Comparison of ENCODE assay signal across 23 cellular contexts in genomic region chr2:14967739-14968138, GRCh38.
"Had no signal": no experiment of that assay in that cellular context is flagged by ENCODE, and none has a peak within 500 bp of the region (broad histone marks: within the 10 kb centered on the region; RNA-seq: fewer than 3 reads in every experiment).

No MANE protein-coding gene starts in this region.

- H2AFZ ChIP-seq: hepatocyte had no signal

- H3K9me3 ChIP-seq: esophagus squamous epithelium, stomach, thyroid gland, upper lobe of left lung had no signal

- DNase-seq: activated B cell treated with CpG ODN at 0.5 μM for 24 hours; activated CD4-positive, alpha-beta T cell treated with anti-CD3 and anti-CD28 coated beads, Interleukin-2, amount 50 U/mL, for 1 hour; activated CD8-positive, alpha-beta T cell treated with anti-CD3 and anti-CD28 coated beads for 36 hours; activated naive CD4-positive, alpha-beta T cell; activated T-cell treated with anti-CD3 and anti-CD28 coated beads for 4 hours; activated T-cell treated with anti-CD3 and anti-CD28 coated beads, Interleukin-2, amount 50 U/mL, for 72 hours; dermis blood vessel endothelial cell; effector CD4-positive, alpha-beta T cell; esophagus squamous epithelium; foreskin melanocyte; left colon; naive B cell; nephron progenitor cell; nucleus accumbens; right cardiac atrium; stimulated activated CD4-positive, alpha-beta T cell treated with anti-CD3 and anti-CD28 coated beads, Interleukin-15, amount 100 ng/mL, for 24 hours; stimulated activated CD4-positive, alpha-beta T cell treated with anti-CD3 and anti-CD28 coated beads, Interleukin-2, amount 100 ng/mL, for 24 hours; stimulated activated naive B cell treated with anti-CD40 and anti-IgM and Interleukin-4, amounts not matched to agents 10 μg/mL and 1 μg/mL and 100 μg/mL, for 72 hours; stomach; thyroid gland; upper lobe of left lung had no signal

- H3K4me1 ChIP-seq: esophagus squamous epithelium, stomach, thyroid gland, upper lobe of left lung had no signal

- H3K27me3 ChIP-seq: esophagus squamous epithelium, hepatocyte, stomach, thyroid gland, upper lobe of left lung had no signal

- H3K4me2 ChIP-seq: hepatocyte had no signal

- ATAC-seq: activated CD8-positive, alpha-beta T cell treated with anti-CD3 and anti-CD28 coated beads for 36 hours; activated naive CD4-positive, alpha-beta T cell treated with anti-CD3 and anti-CD28 coated beads, Interleukin-2, amount 50 U/mL, for 72 hours; activated T-cell treated with anti-CD3 and anti-CD28 coated beads, Interleukin-2, amount 50 U/mL, for 72 hours; left colon; stimulated activated naive B cell treated with anti-CD40 and anti-IgM and Interleukin-4, amounts not matched to agents 10 μg/mL and 1 μg/mL and 100 μg/mL, for 72 hours had no signal

- H3K4me3 ChIP-seq: esophagus squamous epithelium, hepatocyte, stomach, thyroid gland, upper lobe of left lung had no signal

- H3K36me3 ChIP-seq: esophagus squamous epithelium, stomach, thyroid gland, upper lobe of left lung had no signal

- H3K27ac ChIP-seq: esophagus squamous epithelium, hepatocyte, stomach, thyroid gland, upper lobe of left lung had no signal
